29 cellular contexts compared by ENCODE assay signal in genomic region chr7:87899258-87899657, GRCh38.
"Had no signal": no experiment of that assay in that cellular context is flagged by ENCODE, and none has a peak within 500 bp of the region (broad histone marks: within the 10 kb centered on the region; RNA-seq: fewer than 3 reads in every experiment).

No MANE protein-coding gene starts in this region.

- H3K4me3 ChIP-seq: neural progenitor cell, ovary, psoas muscle, skin epidermis, smooth muscle cell, spleen, stomach, thoracic aorta, thyroid gland, tibial nerve, upper lobe of left lung, vagina had no signal

- H3K27ac Mint-ChIP-seq: natural killer cell; nephron; neural progenitor cell; progenitor cell of endocrine pancreas; stimulated activated memory B cell treated with anti-CD40 and anti-IgM and Interleukin-4, amounts not matched to agents 10 μg/mL and 1 μg/mL and 100 μg/mL, for 72 hours; stimulated activated naive CD8-positive, alpha-beta T cell treated with anti-CD3 and anti-CD28 coated beads, Interleukin-15, Interleukin-2, amounts not matched to agents 100 ng/mL and 50 ng/mL, for 24 hours had no signal

- H3K4me2 ChIP-seq: neural progenitor cell, smooth muscle cell had no signal

- H3K27me3 Mint-ChIP-seq: progenitor cell of endocrine pancreas; stimulated activated memory B cell treated with anti-CD40 and anti-IgM and Interleukin-4, amounts not matched to agents 10 μg/mL and 1 μg/mL and 100 μg/mL, for 72 hours; stimulated activated naive CD8-positive, alpha-beta T cell treated with anti-CD3 and anti-CD28 coated beads, Interleukin-15, Interleukin-2, amounts not matched to agents 100 ng/mL and 50 ng/mL, for 24 hours had no signal

- DNase-seq: natural killer cell; occipital lobe; ovary; posterior cingulate gyrus; psoas muscle; right cardiac atrium; spleen; stimulated activated CD4-positive, alpha-beta T cell treated with anti-CD3 and anti-CD28 coated beads, Interleukin-12 subunit alpha, Interleukin-12 subunit beta, amount 100 ng/mL, for 4 hours; stimulated activated CD4-positive, alpha-beta T cell treated with anti-CD3 and anti-CD28 coated beads, Interleukin-1b, Interleukin-23, amount 100 ng/mL, for 48 hours; stimulated activated CD4-positive, alpha-beta T cell treated with anti-CD3 and anti-CD28 coated beads, Interleukin-4, amount 100 ng/mL, for 1 hour; stimulated activated CD4-positive, alpha-beta T cell treated with anti-CD3 and anti-CD28 coated beads, Interleukin-4, amount 100 ng/mL, for 4 hours; stimulated activated CD8-positive, alpha-beta memory T cell treated with anti-CD3 and anti-CD28 coated beads, Interleukin-4, amount 100 ng/mL, for 48 hours; stimulated activated naive CD4-positive, alpha-beta T cell treated with Interleukin-2 at 50 U/mL for 16 hours; stomach; thyroid gland; trophoblast cell; upper lobe of left lung had no signal

- H3K27me3 ChIP-seq: neural progenitor cell, ovary, spleen, stomach, thyroid gland, tibial nerve, upper lobe of left lung, vagina had no signal

- H3K4me1 Mint-ChIP-seq: natural killer cell; nephron; neural progenitor cell; stimulated activated memory B cell treated with anti-CD40 and anti-IgM and Interleukin-4, amounts not matched to agents 10 μg/mL and 1 μg/mL and 100 μg/mL, for 72 hours had no signal

- H3K9ac ChIP-seq: neural progenitor cell, parathyroid adenoma had no signal

- H3K79me2 ChIP-seq: parathyroid adenoma had no signal

- H3K9me3 ChIP-seq: ovary, psoas muscle, spleen, stomach, thoracic aorta, thyroid gland, tibial nerve, upper lobe of left lung, vagina had no signal

- H3K27ac ChIP-seq: neural progenitor cell, ovary, parathyroid adenoma, psoas muscle, skin epidermis, spleen, stomach, thoracic aorta, thyroid gland, tibial nerve, upper lobe of left lung, vagina had no signal

- H2AFZ ChIP-seq: neural progenitor cell, parathyroid adenoma had no signal

- H3K4me3 Mint-ChIP-seq: natural killer cell; nephron; neural progenitor cell; stimulated activated memory B cell treated with anti-CD40 and anti-IgM and Interleukin-4, amounts not matched to agents 10 μg/mL and 1 μg/mL and 100 μg/mL, for 72 hours; stimulated activated naive CD8-positive, alpha-beta T cell treated with anti-CD3 and anti-CD28 coated beads, Interleukin-15, Interleukin-2, amounts not matched to agents 100 ng/mL and 50 ng/mL, for 24 hours had no signal

- ATAC-seq: natural killer cell; psoas muscle; right cardiac atrium; sciatic nerve; stimulated activated memory B cell treated with anti-CD40 and anti-IgM and Interleukin-4, amounts not matched to agents 10 μg/mL and 1 μg/mL and 100 μg/mL, for 72 hours had no signal

- H3K4me1 ChIP-seq: neural progenitor cell, parathyroid adenoma, psoas muscle, spleen, stomach, thyroid gland, tibial nerve, upper lobe of left lung, vagina had no signal

- H3K36me3 ChIP-seq: ovary, thyroid gland had no signal
